25 cellular contexts compared by ENCODE assay signal in genomic region chr6:131640576-131640975, GRCh38. TPM values are rescaled to one million over a fixed set of nuclear protein-coding genes. Genes with fewer than 3 reads are reported as not detected.
"Had no signal": no experiment of that assay in that cellular context is flagged by ENCODE, and none has a peak within 500 bp of the region (broad histone marks: within the 10 kb centered on the region; RNA-seq: fewer than 3 reads in every experiment).

No MANE protein-coding gene starts in this region.

- H3K27ac ChIP-seq: heart right ventricle, pancreas, psoas muscle, suprapubic skin, tibial nerve had no signal

- H3K36me3 ChIP-seq: heart right ventricle, pancreas, suprapubic skin, tibial nerve had no signal

- H3K27me3 Mint-ChIP-seq: dendritic cell treated with granulocyte-macrophage colony-stimulating factor and Interleukin-4, amounts not matched to agents 40 ng/mL and 50 ng/mL, for 4 days; stimulated activated naive CD8-positive, alpha-beta T cell treated with anti-CD3 and anti-CD28 coated beads, Interleukin-15, amount 100 ng/mL, for 72 hours had no signal

- H3K9me3 ChIP-seq: heart right ventricle, pancreas, psoas muscle, suprapubic skin, tibial nerve had no signal

- H3K27ac Mint-ChIP-seq: activated naive CD4-positive, alpha-beta T cell treated with anti-CD3 and anti-CD28 coated beads, Interleukin-2, amount 50 U/mL, for 72 hours; brain; dendritic cell treated with granulocyte-macrophage colony-stimulating factor and Interleukin-4, amounts not matched to agents 40 ng/mL and 50 ng/mL, for 4 days; nephron progenitor cell had no signal

- H3K27me3 ChIP-seq: heart right ventricle, pancreas, suprapubic skin, tibial nerve had no signal

- FAIRE-seq: endometrium, urothelium cell line had no signal

- H3K4me1 ChIP-seq: heart right ventricle, pancreas, psoas muscle, tibial nerve had no signal

- ATAC-seq: heart right ventricle, left cardiac atrium, pancreas, psoas muscle, right cardiac atrium had no signal

- DNase-seq: activated CD4-positive, alpha-beta T cell treated with anti-CD3 and anti-CD28 coated beads for 1 hour; activated CD8-positive, alpha-beta memory T cell treated with anti-CD3 and anti-CD28 coated beads, Interleukin-2, amount 50 U/mL, for 48 hours; activated gamma-delta T cell treated with Interleukin-2 at 50 U/mL for 16 hours; activated T-cell treated with anti-CD3 and anti-CD28 coated beads, Interleukin-2, amount 50 U/mL, for 48 hours; aorta; effector CD4-positive, alpha-beta T cell; foreskin fibroblast; heart right ventricle; islet precursor cell; left cardiac atrium; nephron progenitor cell; pancreas; psoas muscle; right cardiac atrium; stimulated activated CD4-positive, alpha-beta T cell treated with anti-CD3 and anti-CD28 coated beads, Interleukin-12 subunit alpha, Interleukin-12 subunit beta, amount 100 ng/mL, for 4 hours; stimulated activated CD4-positive, alpha-beta T cell treated with anti-CD3 and anti-CD28 coated beads, Interleukin-4, amount 100 ng/mL, for 4 hours had no signal

- H3K9me3 Mint-ChIP-seq: activated naive CD4-positive, alpha-beta T cell treated with anti-CD3 and anti-CD28 coated beads, Interleukin-2, amount 50 U/mL, for 72 hours; dendritic cell treated with granulocyte-macrophage colony-stimulating factor and Interleukin-4, amounts not matched to agents 40 ng/mL and 50 ng/mL, for 4 days; nephron progenitor cell; stimulated activated naive CD8-positive, alpha-beta T cell treated with anti-CD3 and anti-CD28 coated beads, Interleukin-15, amount 100 ng/mL, for 72 hours had no signal

- H3K4me3 ChIP-seq: heart right ventricle, pancreas, psoas muscle, suprapubic skin, tibial nerve had no signal

- H3K36me3 Mint-ChIP-seq: activated naive CD4-positive, alpha-beta T cell treated with anti-CD3 and anti-CD28 coated beads, Interleukin-2, amount 50 U/mL, for 72 hours; brain had no signal

- H3K4me3 Mint-ChIP-seq: brain; dendritic cell treated with granulocyte-macrophage colony-stimulating factor and Interleukin-4, amounts not matched to agents 40 ng/mL and 50 ng/mL, for 4 days; nephron progenitor cell; stimulated activated naive CD8-positive, alpha-beta T cell treated with anti-CD3 and anti-CD28 coated beads, Interleukin-15, amount 100 ng/mL, for 72 hours had no signal

- H3K4me1 Mint-ChIP-seq: brain; stimulated activated naive CD8-positive, alpha-beta T cell treated with anti-CD3 and anti-CD28 coated beads, Interleukin-15, amount 100 ng/mL, for 72 hours had no signal

RNA-seq across cellular contexts. Expression of gene ENPP3, which starts 3.5 kb away (rescaled TPM):
- total RNA-seq: chondrocyte had no signal
